ENCODE assay signal across 21 cellular contexts in the genomic region with DNA sequence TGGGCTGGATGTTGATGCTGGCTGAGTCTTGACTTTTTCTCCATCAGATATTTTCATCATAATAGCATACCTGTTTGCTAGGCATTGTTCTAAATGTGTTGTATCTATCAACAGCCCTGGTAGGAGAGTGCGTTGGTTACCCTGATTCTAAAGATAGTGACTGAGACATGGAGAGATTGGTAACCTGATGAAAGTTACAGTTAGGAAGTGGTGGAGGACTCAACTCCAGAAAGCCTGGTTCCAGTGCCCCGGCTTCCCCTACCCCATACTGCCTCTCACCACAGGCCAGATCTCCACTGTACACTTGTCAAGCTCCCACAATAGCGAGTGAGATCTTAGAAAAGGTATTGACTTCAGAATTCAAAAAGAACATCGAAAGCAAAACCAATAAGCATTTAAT. TPM values are rescaled to one million over a fixed set of nuclear protein-coding genes. Genes with fewer than 3 reads are reported as not detected.
"Had no signal": no experiment of that assay in that cellular context is flagged by ENCODE, and none has a peak within 500 bp of the region (broad histone marks: within the 10 kb centered on the region; RNA-seq: fewer than 3 reads in every experiment).

No MANE protein-coding gene starts in this region.

- H3K9me3 Mint-ChIP-seq: activated B cell treated with CpG ODN at 0.5 μM for 24 hours; activated CD4-positive, alpha-beta T cell treated with anti-CD3 and anti-CD28 coated beads, Interleukin-2, amount 10 ng/mL, durations not matched to agents 24 days and 14 days; activated naive CD4-positive, alpha-beta T cell treated with anti-CD3 and anti-CD28 coated beads, Interleukin-2, amount 10 ng/mL, durations not matched to agents 7 days and 5 days; mesothelial cell of epicardium; nephron; stimulated activated naive CD8-positive, alpha-beta T cell treated with anti-CD3 and anti-CD28 coated beads, Interleukin-15, Interleukin-2, amounts not matched to agents 100 ng/mL and 50 ng/mL, for 24 hours; T-cell; type B pancreatic cell had no signal

- H3K9me3 ChIP-seq: adrenal gland, breast epithelium, esophagus muscularis mucosa, heart right ventricle, left lung, suprapubic skin had no signal

- H3K4me1 ChIP-seq: adrenal gland, breast epithelium had no signal

- H3K4me3 ChIP-seq: adrenal gland, breast epithelium, esophagus muscularis mucosa, heart right ventricle, left lung, suprapubic skin had no signal

- H3K36me3 ChIP-seq: breast epithelium had no signal

- H3K27ac ChIP-seq: breast epithelium, esophagus muscularis mucosa, heart right ventricle, left lung, parathyroid adenoma, suprapubic skin had no signal

- H3K4me1 Mint-ChIP-seq: activated B cell treated with CpG ODN at 0.5 μM for 24 hours had no signal

- DNase-seq: activated B cell treated with CpG ODN at 0.5 μM for 24 hours; activated CD4-positive, alpha-beta T cell treated with anti-CD3 and anti-CD28 coated beads, Interleukin-2, amount 10 ng/mL, durations not matched to agents 24 days and 14 days; activated naive CD4-positive, alpha-beta T cell treated with anti-CD3 and anti-CD28 coated beads, Interleukin-2, amount 10 ng/mL, durations not matched to agents 7 days and 5 days; activated T-cell treated with anti-CD3 and anti-CD28 coated beads for 4 hours; adrenal gland; effector memory CD4-positive, alpha-beta T cell; heart right ventricle; stimulated activated CD4-positive, alpha-beta T cell treated with anti-CD3 and anti-CD28 coated beads, Interleukin-1b, Interleukin-23, amount 100 ng/mL, for 48 hours; stimulated activated CD8-positive, alpha-beta memory T cell treated with anti-CD3 and anti-CD28 coated beads, Interleukin-4, amount 100 ng/mL, for 48 hours; T-cell; T-helper 9 cell had no signal

- H3K36me3 Mint-ChIP-seq: activated naive CD4-positive, alpha-beta T cell treated with anti-CD3 and anti-CD28 coated beads, Interleukin-2, amount 10 ng/mL, durations not matched to agents 7 days and 5 days; T-cell had no signal

- H3K27ac Mint-ChIP-seq: activated B cell treated with CpG ODN at 0.5 μM for 24 hours; activated CD4-positive, alpha-beta T cell treated with anti-CD3 and anti-CD28 coated beads, Interleukin-2, amount 10 ng/mL, durations not matched to agents 24 days and 14 days; activated naive CD4-positive, alpha-beta T cell treated with anti-CD3 and anti-CD28 coated beads, Interleukin-2, amount 10 ng/mL, durations not matched to agents 7 days and 5 days; mesothelial cell of epicardium; nephron; stimulated activated naive CD8-positive, alpha-beta T cell treated with anti-CD3 and anti-CD28 coated beads, Interleukin-15, Interleukin-2, amounts not matched to agents 100 ng/mL and 50 ng/mL, for 24 hours; T-cell; type B pancreatic cell had no signal

- H3K9ac ChIP-seq: parathyroid adenoma had no signal

- ATAC-seq: left lung, SK-N-SH treated with all-trans-retinoic acid at 6 μM for 48 hours, T-cell had no signal

- H3K27me3 Mint-ChIP-seq: activated B cell treated with CpG ODN at 0.5 μM for 24 hours; stimulated activated naive CD8-positive, alpha-beta T cell treated with anti-CD3 and anti-CD28 coated beads, Interleukin-15, Interleukin-2, amounts not matched to agents 100 ng/mL and 50 ng/mL, for 24 hours; T-cell; type B pancreatic cell had no signal

- H3K27me3 ChIP-seq: adrenal gland, breast epithelium, esophagus muscularis mucosa, heart right ventricle, left lung, suprapubic skin had no signal

- H3K4me3 Mint-ChIP-seq: activated B cell treated with CpG ODN at 0.5 μM for 24 hours; activated CD4-positive, alpha-beta T cell treated with anti-CD3 and anti-CD28 coated beads, Interleukin-2, amount 10 ng/mL, durations not matched to agents 24 days and 14 days; activated naive CD4-positive, alpha-beta T cell treated with anti-CD3 and anti-CD28 coated beads, Interleukin-2, amount 10 ng/mL, durations not matched to agents 7 days and 5 days; mesothelial cell of epicardium; nephron; stimulated activated naive CD8-positive, alpha-beta T cell treated with anti-CD3 and anti-CD28 coated beads, Interleukin-15, Interleukin-2, amounts not matched to agents 100 ng/mL and 50 ng/mL, for 24 hours; T-cell; type B pancreatic cell had no signal

RNA-seq across cellular contexts. Expression of a gene that starts 45.3 kb away (rescaled TPM):
- total RNA-seq: activated CD4-positive, alpha-beta T cell treated with anti-CD3 and anti-CD28 coated beads, Interleukin-2, amount 10 ng/mL, durations not matched to agents 24 days and 14 days had no signal
